ENCODE assay signal across 15 cellular contexts in the genomic region with DNA sequence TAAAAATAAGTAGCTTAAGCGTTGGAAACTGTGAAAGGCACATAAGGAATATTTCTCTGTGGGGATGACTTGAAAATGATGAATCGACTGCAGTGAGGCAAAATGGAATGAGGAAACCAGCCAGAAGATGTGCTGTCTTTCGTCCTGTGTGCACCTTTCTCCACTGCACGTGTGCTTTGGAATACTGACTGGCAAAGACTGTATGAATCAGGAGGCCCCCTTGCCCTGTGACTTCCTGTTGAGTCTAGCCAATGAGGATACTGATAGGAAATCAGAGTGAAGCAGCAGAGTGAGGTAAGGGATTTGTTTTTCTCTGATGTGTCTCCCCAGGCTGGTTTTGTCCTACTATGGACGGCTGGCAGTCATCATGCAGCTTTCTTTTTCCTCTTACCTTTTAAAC.
DNase-seq lines count a peak whose midpoint lies in the region; ATAC-seq and TF ChIP-seq lines count a peak whose summit lies in the region.
"Had no signal": no experiment of that assay in that cellular context is flagged by ENCODE, and none has a peak within 500 bp of the region (broad histone marks: within the 10 kb centered on the region; RNA-seq: fewer than 3 reads in every experiment).

No MANE protein-coding gene starts in this region.

- peak; percentile 58 for DNase-seq in HT1080 (ENCODE audit: low read depth)
- peak; percentile 2 for DNase-seq in UCSD-AML1 (lab: John Stamatoyannopoulos, UW; ENCODE audit: unreplicated experiment)
- DNase-seq in iris pigment epithelial cell (ENCODE audit: low read depth) = peak; percentile 9
- DNase-seq in sciatic nerve (ENCODE audit: low spot score) = no peak
- DNase-seq in cardiac septum (ENCODE audit: low spot score) = no peak
- DNase-seq: CD4-positive, alpha-beta T cell; DND-41; NCI-H2029; NCI-H2171 treated with DMSO at 0.1 percent for 48 hours; NCI-H510A; SJCRH30 had no signal

- TF ChIP-seq CTCF in C4-2B (conservative IDR thresholded peaks at IDR 0.05) = no peak

- intact Hi-C loops in sciatic nerve (cut with DNase I) (loop anchor here (5.0 to 10.0 kb wide), 2 partner anchors 813 to 1070 kb away; no protein-coding TSS in a partner anchor), cardiac septum (cut with DNase I) (no loop called here)

- peak overlapping the region; percentile 23; the same call in 1 of the 2 replicates for H3K27ac ChIP-seq in C4-2B
- H3K27ac ChIP-seq: RWPE1, SJCRH30 had no signal

- ATAC-seq in sciatic nerve = no peak
- no peak for ATAC-seq in GM21423 (IDR thresholded peaks at IDR 0.05; ENCODE audit: unreplicated experiment)
- ATAC-seq: HepG2 had no signal

Comparison
In these comparisons a context has a peak if more than half of its experiments do, and no peak if none do; other contexts are left out.
1. DNase-seq: peak in HT1080 (single experiment), UCSD-AML1 (single experiment) and iris pigment epithelial cell (single experiment); none in sciatic nerve (single experiment) and cardiac septum (single experiment).